41 cellular contexts compared by ENCODE assay signal in genomic region chr9:68867066-68867465, GRCh38.
"Had no signal": no experiment of that assay in that cellular context is flagged by ENCODE, and none has a peak within 500 bp of the region (broad histone marks: within the 10 kb centered on the region; RNA-seq: fewer than 3 reads in every experiment).

No MANE protein-coding gene starts in this region.

- H3K27me3 Mint-ChIP-seq: activated naive CD4-positive, alpha-beta T cell treated with anti-CD3 and anti-CD28 coated beads, Interleukin-2, amount 50 U/mL, for 24 hours; activated naive CD8-positive, alpha-beta T cell; activated naive CD8-positive, alpha-beta T cell treated with anti-CD3 and anti-CD28 coated beads for 36 hours; activated naive CD8-positive, alpha-beta T cell treated with anti-CD3 and anti-CD28 coated beads, Interleukin-2, amount 50 U/mL, for 24 hours; activated T-cell treated with anti-CD3 and anti-CD28 coated beads, Interleukin-2, amount 50 U/mL, for 24 hours; activated T-helper 17 cell treated with anti-CD3 and anti-CD28 coated beads, Interleukin-2, amount 50 U/mL, for 72 hours; central memory CD8-positive, alpha-beta T cell had no signal

- H3K36me3 ChIP-seq: adrenal gland, ascending aorta, brain microvascular endothelial cell, breast epithelium, cardiac muscle cell had no signal

- H3K9me3 Mint-ChIP-seq: activated naive CD4-positive, alpha-beta T cell treated with anti-CD3 and anti-CD28 coated beads for 36 hours; activated naive CD4-positive, alpha-beta T cell treated with anti-CD3 and anti-CD28 coated beads, Interleukin-2, amount 10 ng/mL, durations not matched to agents 7 days and 5 days; activated naive CD4-positive, alpha-beta T cell treated with anti-CD3 and anti-CD28 coated beads, Interleukin-2, amount 50 U/mL, for 24 hours; activated naive CD4-positive, alpha-beta T cell treated with anti-CD3 and anti-CD28 coated beads, Interleukin-2, amount 50 U/mL, for 72 hours; activated naive CD8-positive, alpha-beta T cell treated with anti-CD3 and anti-CD28 coated beads for 36 hours; activated naive CD8-positive, alpha-beta T cell treated with anti-CD3 and anti-CD28 coated beads, Interleukin-2, amount 10 ng/mL, durations not matched to agents 7 days and 5 days; activated naive CD8-positive, alpha-beta T cell treated with anti-CD3 and anti-CD28 coated beads, Interleukin-2, amount 50 U/mL, for 24 hours; activated T-cell treated with anti-CD3 and anti-CD28 coated beads, Interleukin-2, amount 50 U/mL, for 24 hours; activated T-cell treated with anti-CD3 and anti-CD28 coated beads, Interleukin-2, amount 50 U/mL, for 4 hours; activated T-cell treated with anti-CD3 and anti-CD28 coated beads, Interleukin-2, amount 50 U/mL, for 72 hours; activated T-helper 1 cell treated with anti-CD3 and anti-CD28 coated beads, Interleukin-12 subunit alpha, Interleukin-12 subunit beta, Interleukin-2, Interleukin-4 antibody, amounts not matched to agents 30 ng/mL and 10 ng/mL and 1 ng/mL, durations not matched to agents 14 hours and 24 hours and 36 hours; activated T-helper 17 cell treated with anti-CD3 and anti-CD28 coated beads, Interleukin-2, amount 50 U/mL, for 72 hours; activated T-helper 2 cell treated with anti-CD3 and anti-CD28 coated beads, Interferon-gamma antibody, Interleukin-2, Interleukin-4, amounts not matched to agents 10 μg/mL and 5 μg/mL and 100 μg/mL, durations not matched to agents 14 hours and 24 hours and 36 hours; brain; central memory CD8-positive, alpha-beta T cell had no signal

- DNase-seq: activated effector memory CD4-positive, alpha-beta T cell treated with anti-CD3 and anti-CD28 coated beads, Interleukin-2, amount 50 U/mL, for 16 hours; activated effector memory CD4-positive, alpha-beta T cell treated with Interleukin-2 at 50 U/mL for 16 hours; activated gamma-delta T cell; activated gamma-delta T cell treated with Interleukin-2 at 50 U/mL for 16 hours; activated naive CD4-positive, alpha-beta T cell; activated naive CD4-positive, alpha-beta T cell treated with anti-CD3 and anti-CD28 coated beads for 36 hours; activated naive CD4-positive, alpha-beta T cell treated with anti-CD3 and anti-CD28 coated beads, Interleukin-2, amount 10 ng/mL, durations not matched to agents 7 days and 5 days; activated naive CD4-positive, alpha-beta T cell treated with anti-CD3 and anti-CD28 coated beads, Interleukin-2, amount 50 U/mL, for 16 hours; activated naive CD4-positive, alpha-beta T cell treated with Interleukin-2 at 50 U/mL for 16 hours; activated naive CD8-positive, alpha-beta T cell treated with anti-CD3 and anti-CD28 coated beads for 36 hours; activated naive CD8-positive, alpha-beta T cell treated with anti-CD3 and anti-CD28 coated beads, Interleukin-2, amount 10 ng/mL, durations not matched to agents 7 days and 5 days; activated naive CD8-positive, alpha-beta T cell treated with anti-CD3 and anti-CD28 coated beads, Interleukin-2, amount 50 U/mL, for 24 hours; activated T-cell treated with anti-CD3 and anti-CD28 coated beads for 4 hours; activated T-cell treated with anti-CD3 and anti-CD28 coated beads, Interleukin-2, amount 50 U/mL, for 1 hour; activated T-cell treated with anti-CD3 and anti-CD28 coated beads, Interleukin-2, amount 50 U/mL, for 24 hours; activated T-cell treated with anti-CD3 and anti-CD28 coated beads, Interleukin-2, amount 50 U/mL, for 4 hours; activated T-cell treated with anti-CD3 and anti-CD28 coated beads, Interleukin-2, amount 50 U/mL, for 48 hours; activated T-cell treated with anti-CD3 and anti-CD28 coated beads, Interleukin-2, amount 50 U/mL, for 72 hours; adrenal gland; amniotic stem cell; amygdala; anterior cingulate cortex; aorta; body of pancreas; brain microvascular endothelial cell; caudate nucleus; central memory CD4-positive, alpha-beta T cell; cerebellar nuclear complex had no signal

- FAIRE-seq: astrocyte, bronchial epithelial cell had no signal

- H3K27ac Mint-ChIP-seq: activated naive CD4-positive, alpha-beta T cell treated with anti-CD3 and anti-CD28 coated beads for 36 hours; activated naive CD4-positive, alpha-beta T cell treated with anti-CD3 and anti-CD28 coated beads, Interleukin-2, amount 10 ng/mL, durations not matched to agents 7 days and 5 days; activated naive CD4-positive, alpha-beta T cell treated with anti-CD3 and anti-CD28 coated beads, Interleukin-2, amount 50 U/mL, for 24 hours; activated naive CD4-positive, alpha-beta T cell treated with anti-CD3 and anti-CD28 coated beads, Interleukin-2, amount 50 U/mL, for 72 hours; activated naive CD8-positive, alpha-beta T cell; activated naive CD8-positive, alpha-beta T cell treated with anti-CD3 and anti-CD28 coated beads for 36 hours; activated naive CD8-positive, alpha-beta T cell treated with anti-CD3 and anti-CD28 coated beads, Interleukin-2, amount 10 ng/mL, durations not matched to agents 7 days and 5 days; activated naive CD8-positive, alpha-beta T cell treated with anti-CD3 and anti-CD28 coated beads, Interleukin-2, amount 50 U/mL, for 24 hours; activated T-cell treated with anti-CD3 and anti-CD28 coated beads, Interleukin-2, amount 50 U/mL, for 24 hours; activated T-cell treated with anti-CD3 and anti-CD28 coated beads, Interleukin-2, amount 50 U/mL, for 72 hours; activated T-helper 1 cell treated with anti-CD3 and anti-CD28 coated beads, Interleukin-12 subunit alpha, Interleukin-12 subunit beta, Interleukin-2, Interleukin-4 antibody, amounts not matched to agents 30 ng/mL and 10 ng/mL and 1 ng/mL, durations not matched to agents 14 hours and 24 hours and 36 hours; activated T-helper 17 cell treated with anti-CD3 and anti-CD28 coated beads, Interleukin-2, amount 50 U/mL, for 72 hours; activated T-helper 2 cell treated with anti-CD3 and anti-CD28 coated beads, Interferon-gamma antibody, Interleukin-2, Interleukin-4, amounts not matched to agents 10 μg/mL and 5 μg/mL and 100 μg/mL, durations not matched to agents 14 hours and 24 hours and 36 hours; brain had no signal

- H3K36me3 Mint-ChIP-seq: activated naive CD4-positive, alpha-beta T cell treated with anti-CD3 and anti-CD28 coated beads, Interleukin-2, amount 10 ng/mL, durations not matched to agents 7 days and 5 days; activated naive CD4-positive, alpha-beta T cell treated with anti-CD3 and anti-CD28 coated beads, Interleukin-2, amount 50 U/mL, for 24 hours; activated naive CD4-positive, alpha-beta T cell treated with anti-CD3 and anti-CD28 coated beads, Interleukin-2, amount 50 U/mL, for 72 hours; activated naive CD8-positive, alpha-beta T cell; activated naive CD8-positive, alpha-beta T cell treated with anti-CD3 and anti-CD28 coated beads for 36 hours; activated naive CD8-positive, alpha-beta T cell treated with anti-CD3 and anti-CD28 coated beads, Interleukin-2, amount 10 ng/mL, durations not matched to agents 7 days and 5 days; brain had no signal

- H3K4me1 Mint-ChIP-seq: activated naive CD4-positive, alpha-beta T cell treated with anti-CD3 and anti-CD28 coated beads, Interleukin-2, amount 10 ng/mL, durations not matched to agents 7 days and 5 days; activated naive CD4-positive, alpha-beta T cell treated with anti-CD3 and anti-CD28 coated beads, Interleukin-2, amount 50 U/mL, for 24 hours; activated naive CD8-positive, alpha-beta T cell treated with anti-CD3 and anti-CD28 coated beads for 36 hours; activated naive CD8-positive, alpha-beta T cell treated with anti-CD3 and anti-CD28 coated beads, Interleukin-2, amount 10 ng/mL, durations not matched to agents 7 days and 5 days; activated naive CD8-positive, alpha-beta T cell treated with anti-CD3 and anti-CD28 coated beads, Interleukin-2, amount 50 U/mL, for 24 hours; central memory CD8-positive, alpha-beta T cell had no signal

- H3K27me3 ChIP-seq: adrenal gland, ascending aorta, body of pancreas, brain microvascular endothelial cell, breast epithelium, cardiac muscle cell had no signal

- ATAC-seq: activated naive CD4-positive, alpha-beta T cell treated with anti-CD3 and anti-CD28 coated beads, Interleukin-2, amount 50 U/mL, for 72 hours; activated naive CD8-positive, alpha-beta T cell treated with anti-CD3 and anti-CD28 coated beads, Interleukin-2, amount 50 U/mL, for 24 hours; activated T-cell treated with anti-CD3 and anti-CD28 coated beads, Interleukin-2, amount 50 U/mL, for 4 hours; activated T-cell treated with anti-CD3 and anti-CD28 coated beads, Interleukin-2, amount 50 U/mL, for 72 hours; activated T-helper 17 cell treated with anti-CD3 and anti-CD28 coated beads, Interleukin-2, amount 50 U/mL, for 72 hours; body of pancreas had no signal

- H3K27ac ChIP-seq: adrenal gland, ascending aorta, body of pancreas, brain microvascular endothelial cell, breast epithelium, cardiac muscle cell had no signal

- H3K4me3 Mint-ChIP-seq: activated naive CD4-positive, alpha-beta T cell treated with anti-CD3 and anti-CD28 coated beads for 36 hours; activated naive CD4-positive, alpha-beta T cell treated with anti-CD3 and anti-CD28 coated beads, Interleukin-2, amount 10 ng/mL, durations not matched to agents 7 days and 5 days; activated naive CD4-positive, alpha-beta T cell treated with anti-CD3 and anti-CD28 coated beads, Interleukin-2, amount 50 U/mL, for 24 hours; activated naive CD8-positive, alpha-beta T cell; activated naive CD8-positive, alpha-beta T cell treated with anti-CD3 and anti-CD28 coated beads for 36 hours; activated naive CD8-positive, alpha-beta T cell treated with anti-CD3 and anti-CD28 coated beads, Interleukin-2, amount 10 ng/mL, durations not matched to agents 7 days and 5 days; activated naive CD8-positive, alpha-beta T cell treated with anti-CD3 and anti-CD28 coated beads, Interleukin-2, amount 50 U/mL, for 24 hours; activated T-cell treated with anti-CD3 and anti-CD28 coated beads, Interleukin-2, amount 50 U/mL, for 24 hours; activated T-cell treated with anti-CD3 and anti-CD28 coated beads, Interleukin-2, amount 50 U/mL, for 4 hours; activated T-cell treated with anti-CD3 and anti-CD28 coated beads, Interleukin-2, amount 50 U/mL, for 72 hours; activated T-helper 1 cell treated with anti-CD3 and anti-CD28 coated beads, Interleukin-12 subunit alpha, Interleukin-12 subunit beta, Interleukin-2, Interleukin-4 antibody, amounts not matched to agents 30 ng/mL and 10 ng/mL and 1 ng/mL, durations not matched to agents 14 hours and 24 hours and 36 hours; activated T-helper 17 cell treated with anti-CD3 and anti-CD28 coated beads, Interleukin-2, amount 50 U/mL, for 72 hours; brain; central memory CD8-positive, alpha-beta T cell had no signal

- H3K9me3 ChIP-seq: adrenal gland, ascending aorta, body of pancreas, breast epithelium had no signal

- H3K4me3 ChIP-seq: adrenal gland, ascending aorta, body of pancreas, breast epithelium, cardiac muscle cell had no signal
